In the genomic region with DNA sequence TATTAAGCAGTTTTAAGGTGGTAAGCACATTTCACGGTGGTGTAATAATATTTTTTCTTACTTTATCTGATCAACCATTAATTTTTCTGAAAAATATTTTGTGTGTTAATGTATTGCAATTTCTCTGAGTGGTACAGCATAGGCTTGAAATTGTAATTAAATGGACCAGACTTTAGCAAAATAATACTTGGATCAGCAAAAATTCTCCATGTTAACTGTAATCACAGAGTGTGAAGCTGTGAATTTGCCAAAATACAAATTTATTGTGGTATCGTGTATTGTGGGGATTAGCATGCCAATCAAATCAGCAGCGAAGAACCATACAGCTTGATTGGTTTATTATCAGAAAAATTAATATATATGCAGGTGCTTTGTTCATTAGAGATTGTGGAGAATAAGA, we compare ENCODE assay signal across 3 cellular contexts.
TF ChIP-seq lines count a peak whose summit lies in the region.

No MANE protein-coding gene starts in this region.

TF ChIP-seq in HepG2, 621 proteins besides CTCF, POLR2A, EP300 and RAD21:
- TF ChIP-seq ZNF354B (CRISPR knock-in tag; IDR thresholded peaks at IDR 0.05) (no peak), ZFYVE20 (CRISPR knock-in tag; IDR thresholded peaks at IDR 0.05; ENCODE audit: borderline replicate concordance, low read depth) (no peak), RAD51 (IDR thresholded peaks at IDR 0.05; ENCODE audit: borderline replicate concordance) (no peak), MAFF (IDR thresholded peaks at IDR 0.05; ENCODE audit: low read depth, low read length) (peak; percentile 66), RFX3 (CRISPR knock-in tag; IDR thresholded peaks at IDR 0.05) (no peak), ZNF292 (CRISPR knock-in tag; IDR thresholded peaks at IDR 0.05; ENCODE audit: borderline replicate concordance, low read depth) (no peak), KLF16 (CRISPR knock-in tag; IDR thresholded peaks at IDR 0.05) (no peak), MAFG (CRISPR knock-in tag; IDR thresholded peaks at IDR 0.05) (no peak), SP140L (CRISPR knock-in tag; IDR thresholded peaks at IDR 0.05; ENCODE audit: borderline replicate concordance) (no peak), MAFK (conservative IDR thresholded peaks at IDR 0.05 in 1 of 2, IDR thresholded peaks at IDR 0.05 in 1 of 2; ENCODE audit: low read length in 2 of 2) (peak; percentile 76 to 79), FOXC1 (CRISPR knock-in tag; IDR thresholded peaks at IDR 0.05; ENCODE audit: borderline replicate concordance) (no peak)
- TF ChIP-seq, protein P1, sequence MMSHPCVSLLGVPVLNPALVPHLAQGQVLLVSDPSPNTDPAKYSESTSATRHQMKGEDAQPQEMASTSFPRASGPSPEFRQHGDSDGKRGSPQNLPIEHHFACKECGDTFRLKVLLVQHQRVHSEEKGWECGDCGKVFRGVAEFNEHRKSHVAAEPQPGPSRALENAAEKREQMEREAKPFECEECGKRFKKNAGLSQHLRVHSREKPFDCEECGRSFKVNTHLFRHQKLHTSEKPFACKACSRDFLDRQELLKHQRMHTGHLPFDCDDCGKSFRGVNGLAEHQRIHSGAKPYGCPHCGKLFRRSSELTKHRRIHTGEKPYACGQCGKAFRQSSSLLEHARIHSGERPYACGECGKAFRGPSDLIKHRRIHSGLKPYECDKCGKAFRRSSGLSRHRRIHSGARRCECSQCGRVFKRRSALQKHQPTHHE (CRISPR knock-in tag; IDR thresholded peaks at IDR 0.05; ENCODE audit: borderline replicate concordance) = no peak

TF ChIP-seq in A549, 52 proteins besides CTCF, POLR2A, EP300 and RAD21:
- TF ChIP-seq MAFK (IDR thresholded peaks at IDR 0.05; ENCODE audit: partially characterized antibody) = peak; percentile 35
- TF ChIP-seq, protein P2, sequence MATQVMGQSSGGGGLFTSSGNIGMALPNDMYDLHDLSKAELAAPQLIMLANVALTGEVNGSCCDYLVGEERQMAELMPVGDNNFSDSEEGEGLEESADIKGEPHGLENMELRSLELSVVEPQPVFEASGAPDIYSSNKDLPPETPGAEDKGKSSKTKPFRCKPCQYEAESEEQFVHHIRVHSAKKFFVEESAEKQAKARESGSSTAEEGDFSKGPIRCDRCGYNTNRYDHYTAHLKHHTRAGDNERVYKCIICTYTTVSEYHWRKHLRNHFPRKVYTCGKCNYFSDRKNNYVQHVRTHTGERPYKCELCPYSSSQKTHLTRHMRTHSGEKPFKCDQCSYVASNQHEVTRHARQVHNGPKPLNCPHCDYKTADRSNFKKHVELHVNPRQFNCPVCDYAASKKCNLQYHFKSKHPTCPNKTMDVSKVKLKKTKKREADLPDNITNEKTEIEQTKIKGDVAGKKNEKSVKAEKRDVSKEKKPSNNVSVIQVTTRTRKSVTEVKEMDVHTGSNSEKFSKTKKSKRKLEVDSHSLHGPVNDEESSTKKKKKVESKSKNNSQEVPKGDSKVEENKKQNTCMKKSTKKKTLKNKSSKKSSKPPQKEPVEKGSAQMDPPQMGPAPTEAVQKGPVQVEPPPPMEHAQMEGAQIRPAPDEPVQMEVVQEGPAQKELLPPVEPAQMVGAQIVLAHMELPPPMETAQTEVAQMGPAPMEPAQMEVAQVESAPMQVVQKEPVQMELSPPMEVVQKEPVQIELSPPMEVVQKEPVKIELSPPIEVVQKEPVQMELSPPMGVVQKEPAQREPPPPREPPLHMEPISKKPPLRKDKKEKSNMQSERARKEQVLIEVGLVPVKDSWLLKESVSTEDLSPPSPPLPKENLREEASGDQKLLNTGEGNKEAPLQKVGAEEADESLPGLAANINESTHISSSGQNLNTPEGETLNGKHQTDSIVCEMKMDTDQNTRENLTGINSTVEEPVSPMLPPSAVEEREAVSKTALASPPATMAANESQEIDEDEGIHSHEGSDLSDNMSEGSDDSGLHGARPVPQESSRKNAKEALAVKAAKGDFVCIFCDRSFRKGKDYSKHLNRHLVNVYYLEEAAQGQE (IDR thresholded peaks at IDR 0.05) = no peak

TF ChIP-seq in IMR-90, 13 proteins besides CTCF, POLR2A, EP300 and RAD21:
- TF ChIP-seq NFE2L2 (IDR thresholded peaks at IDR 0.05; ENCODE audit: low read depth, low read length) (no peak), MAFK (IDR thresholded peaks at IDR 0.05; ENCODE audit: low read depth, low read length) (peak; percentile 27; the same call in 1 of the 2 replicates)
- TF ChIP-seq, protein P3, sequence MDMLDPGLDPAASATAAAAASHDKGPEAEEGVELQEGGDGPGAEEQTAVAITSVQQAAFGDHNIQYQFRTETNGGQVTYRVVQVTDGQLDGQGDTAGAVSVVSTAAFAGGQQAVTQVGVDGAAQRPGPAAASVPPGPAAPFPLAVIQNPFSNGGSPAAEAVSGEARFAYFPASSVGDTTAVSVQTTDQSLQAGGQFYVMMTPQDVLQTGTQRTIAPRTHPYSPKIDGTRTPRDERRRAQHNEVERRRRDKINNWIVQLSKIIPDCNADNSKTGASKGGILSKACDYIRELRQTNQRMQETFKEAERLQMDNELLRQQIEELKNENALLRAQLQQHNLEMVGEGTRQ (IDR thresholded peaks at IDR 0.05; ENCODE audit: low read depth, low read length) = no peak
